Comparison of ENCODE assay signal across 13 cellular contexts in genomic region chr20:51498765-51499540, GRCh38. TPM values are rescaled to one million over a fixed set of nuclear protein-coding genes. Genes with fewer than 3 reads are reported as not detected.
DNase-seq lines count a peak whose midpoint lies in the region; ATAC-seq lines count a peak whose summit lies in the region.
"Had no signal": no experiment of that assay in that cellular context is flagged by ENCODE, and none has a peak within 500 bp of the region (broad histone marks: within the 10 kb centered on the region; RNA-seq: fewer than 3 reads in every experiment).

No MANE protein-coding gene starts in this region.

- no peaks in the 10 kb centered on the region for H3K27me3 Mint-ChIP-seq in activated CD8-positive, alpha-beta memory T cell treated with anti-CD3 and anti-CD28 coated beads, Interleukin-2, amount 10 ng/mL, durations not matched to agents 7 days and 5 days
- H3K27me3 Mint-ChIP-seq in activated naive CD8-positive, alpha-beta T cell treated with anti-CD3 and anti-CD28 coated beads for 36 hours, result no peaks in the 10 kb centered on the region

- no peak overlapping the region for H3K9ac ChIP-seq in neuronal stem cell (ENCODE audit: low read depth, low read length, poor library complexity)

- H2BK15ac ChIP-seq in neuronal stem cell (ENCODE audit: low read length), result no peak overlapping the region

- peaks cover 46% of the 10 kb centered on the region for H3K36me3 Mint-ChIP-seq in activated CD8-positive, alpha-beta memory T cell treated with anti-CD3 and anti-CD28 coated beads, Interleukin-2, amount 10 ng/mL, durations not matched to agents 7 days and 5 days
- peaks cover 62% of the 10 kb centered on the region for H3K36me3 Mint-ChIP-seq in activated naive CD8-positive, alpha-beta T cell treated with anti-CD3 and anti-CD28 coated beads for 36 hours

- no peaks in the 10 kb centered on the region for H3K9me3 ChIP-seq in KOPT-K1 (ENCODE audit: insufficient read depth, low read length, poor library complexity, severe bottlenecking)
- peaks cover 0 to 4% of the 10 kb centered on the region in 2 donors for H3K9me3 ChIP-seq in neuronal stem cell (replicated peaks in 1 of 2; ENCODE audit: control insufficient read depth in 2 of 2, insufficient read depth in 1 of 2, low read depth in 1 of 2, low read length in 2 of 2)
- H3K9me3 ChIP-seq: HAP-1 had no signal

- H2AK5ac ChIP-seq in neuronal stem cell (ENCODE audit: low read depth, low read length), result no peak overlapping the region

- H3K36me3 ChIP-seq in KOPT-K1 (ENCODE audit: insufficient read depth, low read length), result no peaks in the 10 kb centered on the region
- no peaks in the 10 kb centered on the region for H3K36me3 ChIP-seq in neuronal stem cell (replicated peaks in 1 of 2; ENCODE audit: control insufficient read depth in 2 of 2, insufficient read depth in 2 of 2, low read length in 2 of 2)
- H3K36me3 ChIP-seq: brain microvascular endothelial cell, HAP-1 had no signal

- H2AFZ ChIP-seq in neuronal stem cell (ENCODE audit: low read length), result no peak overlapping the region

- no peaks in the 10 kb centered on the region for H3K27me3 ChIP-seq in neuronal stem cell (ENCODE audit: control insufficient read depth in 3 of 3, insufficient read depth in 3 of 3, low read depth in 1 of 3, low read length in 3 of 3)
- H3K27me3 ChIP-seq: brain microvascular endothelial cell had no signal

- H2BK120ac ChIP-seq in neuronal stem cell (ENCODE audit: low read depth, low read length), result no peak overlapping the region

- H3K4me1 ChIP-seq in neuronal stem cell (ENCODE audit: control insufficient read depth in 2 of 2, insufficient read depth in 1 of 2, low read depth in 1 of 2, low read length in 2 of 2), result no peaks in the 10 kb centered on the region
- H3K4me1 ChIP-seq: HAP-1 had no signal

- H4K91ac ChIP-seq in neuronal stem cell (ENCODE audit: low read depth, low read length, poor library complexity), result no peak overlapping the region

- no peak overlapping the region for H3K23ac ChIP-seq in neuronal stem cell (ENCODE audit: low read depth, low read length, poor library complexity)

- H3K18ac ChIP-seq in neuronal stem cell (ENCODE audit: low read length), result peak overlapping the region; percentile 35

- no peak overlapping the region for H3K4ac ChIP-seq in neuronal stem cell (ENCODE audit: low read length)

- H3K79me1 ChIP-seq in neuronal stem cell (ENCODE audit: low read depth, low read length), result no peaks in the 10 kb centered on the region

- no CpG with 5 or more reads among the region's 11 CpGs for WGBS in neuronal stem cell (ENCODE audit: extremely low coverage in 2 of 2, insufficient read length in 2 of 2, insufficient replicate concordance in 1 of 2), 2 donors

- no peak for ATAC-seq in activated CD8-positive, alpha-beta memory T cell treated with anti-CD3 and anti-CD28 coated beads, Interleukin-2, amount 10 ng/mL, durations not matched to agents 7 days and 5 days
- ATAC-seq in HG02870 (IDR thresholded peaks at IDR 0.05; ENCODE audit: unreplicated experiment), result no peak

- peaks cover 93% of the 10 kb centered on the region for H3K4me1 Mint-ChIP-seq in activated CD8-positive, alpha-beta memory T cell treated with anti-CD3 and anti-CD28 coated beads, Interleukin-2, amount 10 ng/mL, durations not matched to agents 7 days and 5 days
- peaks cover 81% of the 10 kb centered on the region for H3K4me1 Mint-ChIP-seq in activated naive CD8-positive, alpha-beta T cell treated with anti-CD3 and anti-CD28 coated beads for 36 hours

- H3K27ac ChIP-seq in KOPT-K1 (ENCODE audit: low read depth, low read length, poor library complexity, severe bottlenecking) (peak overlapping the region; percentile 60), neuronal stem cell (replicated peaks; ENCODE audit: low read length) (no peak overlapping the region)
- H3K27ac ChIP-seq: brain microvascular endothelial cell, RWPE1 had no signal

- H3K4me3 Mint-ChIP-seq in activated CD8-positive, alpha-beta memory T cell treated with anti-CD3 and anti-CD28 coated beads, Interleukin-2, amount 10 ng/mL, durations not matched to agents 7 days and 5 days, result no peak overlapping the region
- H3K4me3 Mint-ChIP-seq in activated naive CD8-positive, alpha-beta T cell treated with anti-CD3 and anti-CD28 coated beads for 36 hours, result peak overlapping the region; percentile 42

- no peaks in the 10 kb centered on the region for H3K9me3 Mint-ChIP-seq in activated CD8-positive, alpha-beta memory T cell treated with anti-CD3 and anti-CD28 coated beads, Interleukin-2, amount 10 ng/mL, durations not matched to agents 7 days and 5 days (ENCODE audit: low read depth)
- peaks cover 6% of the 10 kb centered on the region for H3K9me3 Mint-ChIP-seq in activated naive CD8-positive, alpha-beta T cell treated with anti-CD3 and anti-CD28 coated beads for 36 hours

- H3K4me3 ChIP-seq in neuronal stem cell (ENCODE audit: low read length in 2 of 2), result no peak overlapping the region
- H3K4me3 ChIP-seq: HAP-1 had no signal

- no peak overlapping the region for H3K4me2 ChIP-seq in neuronal stem cell (ENCODE audit: insufficient read depth, low read length, poor library complexity, severe bottlenecking)

- no peak overlapping the region for H3K14ac ChIP-seq in neuronal stem cell (ENCODE audit: low read length)

- H4K8ac ChIP-seq in neuronal stem cell (ENCODE audit: low read depth, low read length), result no peak overlapping the region

- peak overlapping the region; percentile 2 for H2BK5ac ChIP-seq in neuronal stem cell (ENCODE audit: low read length)

- CTCF ChIA-PET in activated CD8-positive, alpha-beta memory T cell treated with anti-CD3 and anti-CD28 coated beads, Interleukin-2, amount 10 ng/mL, durations not matched to agents 7 days and 5 days (lab: Charles Lee), result interaction anchor here (1.4 to 3.8 kb wide), 5 partner anchors 14 to 511 kb away, joined by 4 to 18 read pairs (median 6); partner anchors contain the start of gene NFATC2

- H3K27ac Mint-ChIP-seq in activated CD8-positive, alpha-beta memory T cell treated with anti-CD3 and anti-CD28 coated beads, Interleukin-2, amount 10 ng/mL, durations not matched to agents 7 days and 5 days, result peak overlapping the region; percentile 69
- H3K27ac Mint-ChIP-seq in activated naive CD8-positive, alpha-beta T cell treated with anti-CD3 and anti-CD28 coated beads for 36 hours, result peak overlapping the region; percentile 97

- DNase-seq in activated CD8-positive, alpha-beta memory T cell treated with anti-CD3 and anti-CD28 coated beads, Interleukin-2, amount 10 ng/mL, durations not matched to agents 7 days and 5 days, result no peak
- no peak for DNase-seq in activated CD8-positive, alpha-beta memory T cell treated with anti-CD3 and anti-CD28 coated beads, Interleukin-2, amount 50 U/mL, for 48 hours
- DNase-seq in activated naive CD8-positive, alpha-beta T cell treated with anti-CD3 and anti-CD28 coated beads for 36 hours, result no peak
- DNase-seq in neuronal stem cell (ENCODE audit: low spot score) (no peak), medulla oblongata (ENCODE audit: extremely low spot score) (no peak), kidney glomerular epithelial cell (lab: John Stamatoyannopoulos, UW) (no peak)
- DNase-seq: brain microvascular endothelial cell, Calu3, NCI-H2171 had no signal

- no peak overlapping the region for H2BK12ac ChIP-seq in neuronal stem cell (ENCODE audit: low read length)

RNA-seq across cellular contexts. Expression of gene NFATC2, which starts 43.6 kb away (rescaled TPM):
- total RNA-seq in activated CD8-positive, alpha-beta memory T cell treated with anti-CD3 and anti-CD28 coated beads, Interleukin-2, amount 10 ng/mL, durations not matched to agents 7 days and 5 days, result 10 to 100 TPM; 39.9 to 59.0 TPM
- 10 to 100 TPM; 31.0 to 31.7 TPM for total RNA-seq in activated naive CD8-positive, alpha-beta T cell treated with anti-CD3 and anti-CD28 coated beads for 36 hours
- 0.67 TPM for polyA plus RNA-seq in neuronal stem cell (2013, experiment 1 of 2)
- 0.76 TPM for polyA plus RNA-seq in neuronal stem cell (2013, experiment 2 of 2)
